ENCODE assay signal across 13 cellular contexts in the genomic region with DNA sequence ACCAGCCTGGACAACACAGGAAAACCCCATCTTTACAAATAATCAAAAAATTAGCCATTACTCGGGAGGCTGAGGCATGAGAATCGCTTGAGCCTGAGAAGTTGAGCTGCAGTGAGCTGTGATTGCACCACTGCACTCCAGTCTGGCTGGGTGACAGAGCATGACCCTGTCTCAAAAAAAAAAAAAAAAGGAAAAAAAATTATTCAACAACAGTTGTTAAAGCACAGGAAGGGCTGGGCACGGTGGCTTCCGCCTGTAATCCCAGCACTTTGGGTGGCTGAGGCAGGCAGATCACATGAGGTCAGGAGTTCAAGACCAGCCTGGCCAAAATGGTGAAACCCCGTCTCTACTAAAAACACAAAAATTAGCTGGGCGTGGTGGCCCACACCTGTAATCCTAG. TPM values are rescaled to one million over a fixed set of nuclear protein-coding genes. Genes with fewer than 3 reads are reported as not detected.
"Had no signal": no experiment of that assay in that cellular context is flagged by ENCODE, and none has a peak within 500 bp of the region (broad histone marks: within the 10 kb centered on the region; RNA-seq: fewer than 3 reads in every experiment).

No MANE protein-coding gene starts in this region.

RNA-seq across cellular contexts. Expression of a gene that starts 20.3 kb away (rescaled TPM):
- total RNA-seq: activated CD8-positive, alpha-beta memory T cell treated with anti-CD3 and anti-CD28 coated beads, Interleukin-2, amount 10 ng/mL, durations not matched to agents 7 days and 5 days; activated T-helper 2 cell treated with anti-CD3 and anti-CD28 coated beads, Interferon-gamma antibody, Interleukin-2, Interleukin-4, amounts not matched to agents 10 μg/mL and 5 μg/mL and 100 μg/mL, durations not matched to agents 14 hours and 24 hours and 36 hours; astrocyte; bronchial epithelial cell; dorsolateral prefrontal cortex; esophagus mucosa; lower leg skin; neural crest cell; osteocyte; pulmonary artery endothelial cell; sigmoid colon; thoracic aorta; vagina had no signal
- polyA plus RNA-seq: sigmoid colon had no signal

RNA-seq across cellular contexts. Expression of a gene that starts 21.0 kb away (rescaled TPM):
- total RNA-seq: activated CD8-positive, alpha-beta memory T cell treated with anti-CD3 and anti-CD28 coated beads, Interleukin-2, amount 10 ng/mL, durations not matched to agents 7 days and 5 days; activated T-helper 2 cell treated with anti-CD3 and anti-CD28 coated beads, Interferon-gamma antibody, Interleukin-2, Interleukin-4, amounts not matched to agents 10 μg/mL and 5 μg/mL and 100 μg/mL, durations not matched to agents 14 hours and 24 hours and 36 hours; neural crest cell; osteocyte had no signal
